17 cellular contexts compared by ENCODE assay signal in genomic region chr1:30740251-30740951, GRCh38. TPM values are rescaled to one million over a fixed set of nuclear protein-coding genes. Genes with fewer than 3 reads are reported as not detected.
DNase-seq lines count a peak whose midpoint lies in the region; ATAC-seq and TF ChIP-seq lines count a peak whose summit lies in the region.
"Had no signal": no experiment of that assay in that cellular context is flagged by ENCODE, and none has a peak within 500 bp of the region (broad histone marks: within the 10 kb centered on the region; RNA-seq: fewer than 3 reads in every experiment).

No MANE protein-coding gene starts in this region.

- no peaks in the 10 kb centered on the region for H3K9me3 ChIP-seq in upper lobe of left lung
- H3K9me3 ChIP-seq: breast epithelium, transverse colon had no signal

- CTCF ChIA-PET in activated CD4-positive, alpha-beta memory T cell treated with anti-CD3 and anti-CD28 coated beads, Interleukin-2, amount 10 ng/mL, durations not matched to agents 7 days and 5 days (lab: Charles Lee): interaction anchor here (0.8 to 2.7 kb wide), 4 partner anchors 20 to 43 kb away, joined by 3 to 12 read pairs (median 6); no protein-coding TSS in a partner anchor

- H3K27ac ChIP-seq in upper lobe of left lung: peak overlapping the region in 1 of 4 donors; percentile 45
- H3K27ac ChIP-seq: breast epithelium had no signal

- 70 to 82% methylated on average over 7 to 10 of the region's 10 CpGs for WGBS in upper lobe of left lung, 2 donors

- no peaks in the 10 kb centered on the region for H3K27me3 Mint-ChIP-seq in activated naive CD4-positive, alpha-beta T cell treated with anti-CD3 and anti-CD28 coated beads, Interleukin-2, amount 50 U/mL, for 24 hours
- H3K27me3 Mint-ChIP-seq in activated CD4-positive, alpha-beta memory T cell treated with anti-CD3 and anti-CD28 coated beads, Interleukin-2, amount 10 ng/mL, durations not matched to agents 7 days and 5 days: no peaks in the 10 kb centered on the region
- peaks cover 18 to 32% (median 30%) of the 10 kb centered on the region in 3 donors for H3K27me3 Mint-ChIP-seq in immature natural killer cell (ENCODE audit: low read depth in 3 of 3)
- no peaks in the 10 kb centered on the region for H3K27me3 Mint-ChIP-seq in stimulated activated naive CD8-positive, alpha-beta T cell treated with anti-CD3 and anti-CD28 coated beads, Interleukin-15, amount 100 ng/mL, for 72 hours

- H3K4me3 ChIP-seq in upper lobe of left lung: no peak overlapping the region
- H3K4me3 ChIP-seq: breast epithelium, transverse colon had no signal

- no peak for DNase-seq in activated naive CD4-positive, alpha-beta T cell (lab: John Stamatoyannopoulos, UW)
- no peak for DNase-seq in activated CD4-positive, alpha-beta memory T cell treated with anti-CD3 and anti-CD28 coated beads, Interleukin-2, amount 10 ng/mL, durations not matched to agents 7 days and 5 days
- DNase-seq in immature natural killer cell (no peak), upper lobe of left lung (no peak), cerebellar nuclear complex (lab: John Stamatoyannopoulos, UW) (no peak), NCI-H2227 (lab: John Stamatoyannopoulos, UW; ENCODE audit: unreplicated experiment) (no peak)
- no peak for DNase-seq in stimulated activated naive CD8-positive, alpha-beta T cell treated with anti-CD3 and anti-CD28 coated beads, Interleukin-15, amount 100 ng/mL, for 72 hours
- DNase-seq: activated CD4-positive, alpha-beta T cell treated with anti-CD3 and anti-CD28 coated beads for 1 hour; activated effector memory CD4-positive, alpha-beta T cell treated with Interleukin-2 at 50 U/mL for 16 hours; GOT3; NCI-H2029 treated with DMSO at 0.1 percent for 48 hours; retina; transverse colon had no signal

- H3K27ac Mint-ChIP-seq in activated naive CD4-positive, alpha-beta T cell treated with anti-CD3 and anti-CD28 coated beads, Interleukin-2, amount 50 U/mL, for 24 hours: peak overlapping the region; percentile 88
- peak overlapping the region; percentile 91 for H3K27ac Mint-ChIP-seq in activated CD4-positive, alpha-beta memory T cell treated with anti-CD3 and anti-CD28 coated beads, Interleukin-2, amount 10 ng/mL, durations not matched to agents 7 days and 5 days
- H3K27ac Mint-ChIP-seq in immature natural killer cell: peak overlapping the region; percentile 93 to 100 (median 98)
- peak overlapping the region; percentile 91 to 94 for H3K27ac Mint-ChIP-seq in stimulated activated naive CD8-positive, alpha-beta T cell treated with anti-CD3 and anti-CD28 coated beads, Interleukin-15, amount 100 ng/mL, for 72 hours

- TF ChIP-seq POLR2A in upper lobe of left lung (IDR thresholded peaks at IDR 0.05): no peak

- no peaks in the 10 kb centered on the region for H3K27me3 ChIP-seq in upper lobe of left lung
- H3K27me3 ChIP-seq: breast epithelium, transverse colon had no signal

- TF ChIP-seq CTCF in upper lobe of left lung (IDR thresholded peaks at IDR 0.05): no peak

- H3K4me3 Mint-ChIP-seq in activated naive CD4-positive, alpha-beta T cell treated with anti-CD3 and anti-CD28 coated beads, Interleukin-2, amount 50 U/mL, for 24 hours: peak overlapping the region; percentile 13
- no peak overlapping the region for H3K4me3 Mint-ChIP-seq in activated CD4-positive, alpha-beta memory T cell treated with anti-CD3 and anti-CD28 coated beads, Interleukin-2, amount 10 ng/mL, durations not matched to agents 7 days and 5 days
- H3K4me3 Mint-ChIP-seq in immature natural killer cell: peak overlapping the region in 4 of 5 donors; percentile 33 to 68 (median 62)
- peak overlapping the region in 1 of 2 donors; percentile 73 for H3K4me3 Mint-ChIP-seq in stimulated activated naive CD8-positive, alpha-beta T cell treated with anti-CD3 and anti-CD28 coated beads, Interleukin-15, amount 100 ng/mL, for 72 hours

- peaks cover 77% of the 10 kb centered on the region for H3K4me1 Mint-ChIP-seq in activated naive CD4-positive, alpha-beta T cell treated with anti-CD3 and anti-CD28 coated beads, Interleukin-2, amount 50 U/mL, for 24 hours
- H3K4me1 Mint-ChIP-seq in activated CD4-positive, alpha-beta memory T cell treated with anti-CD3 and anti-CD28 coated beads, Interleukin-2, amount 10 ng/mL, durations not matched to agents 7 days and 5 days: peaks cover 91% of the 10 kb centered on the region
- peaks cover 85 to 96% of the 10 kb centered on the region in 2 donors for H3K4me1 Mint-ChIP-seq in immature natural killer cell
- peaks cover 95% of the 10 kb centered on the region for H3K4me1 Mint-ChIP-seq in stimulated activated naive CD8-positive, alpha-beta T cell treated with anti-CD3 and anti-CD28 coated beads, Interleukin-15, amount 100 ng/mL, for 72 hours

- peaks cover 8 to 35% (median 21%) of the 10 kb centered on the region in 4 donors for H3K4me1 ChIP-seq in upper lobe of left lung
- H3K4me1 ChIP-seq: breast epithelium had no signal

- POLR2A ChIA-PET in activated CD4-positive, alpha-beta memory T cell treated with anti-CD3 and anti-CD28 coated beads, Interleukin-2, amount 10 ng/mL, durations not matched to agents 7 days and 5 days (lab: Charles Lee): interaction anchor here (1.2 to 11.3 kb wide), 2 partner anchors 8 to 17 kb away, joined by 8 to 341 read pairs; partner anchors contain the start of gene LAPTM5

- ATAC-seq in stimulated activated naive CD8-positive, alpha-beta T cell treated with anti-CD3 and anti-CD28 coated beads, Interleukin-15, amount 100 ng/mL, for 72 hours: no peak
- no peak for ATAC-seq in upper lobe of left lung (ENCODE audit: low FRiP score in 2 of 2)

- H3K36me3 Mint-ChIP-seq in activated naive CD4-positive, alpha-beta T cell treated with anti-CD3 and anti-CD28 coated beads, Interleukin-2, amount 50 U/mL, for 24 hours: peaks cover 18% of the 10 kb centered on the region
- H3K36me3 Mint-ChIP-seq in activated CD4-positive, alpha-beta memory T cell treated with anti-CD3 and anti-CD28 coated beads, Interleukin-2, amount 10 ng/mL, durations not matched to agents 7 days and 5 days (ENCODE audit: low read depth): peaks cover 77% of the 10 kb centered on the region
- H3K36me3 Mint-ChIP-seq in immature natural killer cell: peaks cover 47 to 64% (median 54%) of the 10 kb centered on the region in 3 donors

- TF ChIP-seq EP300 in upper lobe of left lung (IDR thresholded peaks at IDR 0.05): no peak

- peaks cover 4 to 64% (median 42%) of the 10 kb centered on the region in 4 donors for H3K36me3 ChIP-seq in upper lobe of left lung
- H3K36me3 ChIP-seq: breast epithelium, transverse colon had no signal

- H3K9me3 Mint-ChIP-seq in activated naive CD4-positive, alpha-beta T cell treated with anti-CD3 and anti-CD28 coated beads, Interleukin-2, amount 50 U/mL, for 24 hours: no peaks in the 10 kb centered on the region
- H3K9me3 Mint-ChIP-seq in activated CD4-positive, alpha-beta memory T cell treated with anti-CD3 and anti-CD28 coated beads, Interleukin-2, amount 10 ng/mL, durations not matched to agents 7 days and 5 days: peaks cover 2% of the 10 kb centered on the region
- H3K9me3 Mint-ChIP-seq in immature natural killer cell: peaks cover 0 to 8% (median 4%) of the 10 kb centered on the region in 6 donors
- no peaks in the 10 kb centered on the region for H3K9me3 Mint-ChIP-seq in stimulated activated naive CD8-positive, alpha-beta T cell treated with anti-CD3 and anti-CD28 coated beads, Interleukin-15, amount 100 ng/mL, for 72 hours

RNA-seq across cellular contexts. Expression of gene MATN1, which starts 17.0 kb away (rescaled TPM):
- total RNA-seq in activated CD4-positive, alpha-beta memory T cell treated with anti-CD3 and anti-CD28 coated beads, Interleukin-2, amount 10 ng/mL, durations not matched to agents 7 days and 5 days: not detected
- polyA plus RNA-seq in immature natural killer cell: not detected
- under 1 TPM in 1 of 6 donors, not detected in 5; 0.15 TPM for total RNA-seq in upper lobe of left lung
- total RNA-seq: breast epithelium, myocyte, transverse colon had no signal
- polyA plus RNA-seq: liver had no signal

RNA-seq across cellular contexts. Expression of gene LAPTM5, which starts 17.2 kb away (rescaled TPM):
- 100 to 1,000 TPM; 481 to 482 TPM for total RNA-seq in activated CD4-positive, alpha-beta memory T cell treated with anti-CD3 and anti-CD28 coated beads, Interleukin-2, amount 10 ng/mL, durations not matched to agents 7 days and 5 days
- polyA plus RNA-seq in immature natural killer cell: 100 to 1,000 TPM; 464 to 744 (median 541) TPM
- 100 to 1,000 TPM; 148 to 624 (median 225) TPM for total RNA-seq in upper lobe of left lung
